ENCODE assay signal across 9 cellular contexts in the genomic region with DNA sequence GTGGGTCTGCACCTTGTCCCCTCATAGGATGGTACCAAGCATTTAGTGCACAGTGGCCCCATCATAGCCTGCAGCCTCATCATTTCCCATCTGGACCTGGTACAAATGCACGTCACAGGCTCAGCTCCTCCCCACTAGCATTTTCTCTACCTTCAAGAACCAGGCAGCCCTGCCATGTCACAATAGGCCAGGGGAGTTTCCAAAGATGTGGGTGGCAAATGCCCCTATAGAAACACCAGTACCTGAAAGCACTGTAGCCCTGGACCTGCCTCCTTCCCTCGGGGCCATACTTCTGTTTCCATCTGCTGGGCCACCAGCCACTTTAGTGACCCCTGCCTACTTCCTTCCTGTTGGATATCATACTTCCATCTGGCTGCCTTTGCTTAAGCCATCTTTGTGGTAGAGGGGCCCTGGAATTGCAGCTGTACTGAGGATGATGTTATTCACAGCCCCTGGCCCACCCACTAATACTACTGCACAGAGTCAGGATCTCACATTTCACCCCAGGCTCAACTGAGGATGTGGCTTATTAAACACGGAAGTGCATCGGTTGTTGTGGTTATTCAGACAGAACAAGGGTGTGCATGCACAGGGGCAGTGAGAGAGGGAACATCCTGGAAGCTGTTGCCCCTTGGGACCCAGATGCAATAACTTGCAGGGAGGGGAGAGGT. TPM values are rescaled to one million over a fixed set of nuclear protein-coding genes. Genes with fewer than 3 reads are reported as not detected.
A peak's percentile ranks its signal among the peaks of the same experiment; 100 is the strongest.
DNase-seq lines count a peak whose midpoint lies in the region; ATAC-seq, FAIRE-seq and TF ChIP-seq lines count a peak whose summit lies in the region.
"Had no signal": no experiment of that assay in that cellular context is flagged by ENCODE, and none has a peak within 500 bp of the region (broad histone marks: within the 10 kb centered on the region; RNA-seq: fewer than 3 reads in every experiment).

No MANE protein-coding gene starts in this region.

- TF ChIP-seq POLR2A in GM18505 (IDR thresholded peaks at IDR 0.05; ENCODE audit: borderline replicate concordance, extremely low read depth, insufficient read depth, insufficient read length) (no peak), erythroblast (IDR thresholded peaks at IDR 0.05; ENCODE audit: low read length) (no peak)

- peak; percentile 95 for FAIRE-seq in GM18507 (lab: Jason Lieb, UNC)
- FAIRE-seq: endometrium had no signal

- ATAC-seq in GM18867 (IDR thresholded peaks at IDR 0.05; ENCODE audit: unreplicated experiment) = no peak
- ATAC-seq in GM18505 (IDR thresholded peaks at IDR 0.05; ENCODE audit: unreplicated experiment) = no peak

- DNase-seq in GM18507 (ENCODE audit: extremely low spot score, insufficient read length, low read depth) = peak; percentile 37
- peak; percentile 71 for DNase-seq in T-helper 22 cell (ENCODE audit: low read depth)
- peak; percentile 68 for DNase-seq in stimulated activated CD4-positive, alpha-beta T cell treated with anti-CD3 and anti-CD28 coated beads, Interleukin-15, amount 100 ng/mL, for 24 hours
- no peak for DNase-seq in erythroblast (lab: John Stamatoyannopoulos, UW)
- no peak for DNase-seq in hepatic stellate cell (ENCODE audit: low spot score)

- peaks cover 26% of the 10 kb centered on the region for H3K4me1 Mint-ChIP-seq in brain

- H3K27me3 Mint-ChIP-seq in brain = peaks cover 2% of the 10 kb centered on the region

- peak overlapping the region in 2 of 5 experiments; percentile 31 to 81 for H3K4me3 Mint-ChIP-seq in brain

- peak overlapping the region; percentile 38 to 83 (median 68) for H3K27ac Mint-ChIP-seq in brain

- TF ChIP-seq CTCF in brain (conservative IDR thresholded peaks at IDR 0.05) = no peak

- H3K9me3 Mint-ChIP-seq in brain = peaks cover 0 to 6% (median 0%) of the 10 kb centered on the region in 5 experiments

- peaks cover 15% of the 10 kb centered on the region for H3K36me3 Mint-ChIP-seq in brain

RNA-seq across cellular contexts. Expression of a gene that starts 3.8 kb away (rescaled TPM):
- polyA plus RNA-seq in brain (ENCODE audit: insufficient read depth, low read depth, low replicate concordance) = 56.6 TPM

RNA-seq across cellular contexts. Expression of a gene that starts 4.3 kb away (rescaled TPM):
- 385 TPM for polyA plus RNA-seq in brain (ENCODE audit: insufficient read depth, low read depth, low replicate concordance)

RNA-seq across cellular contexts. Expression of a gene that starts 6.2 kb away (rescaled TPM):
- polyA plus RNA-seq in brain (ENCODE audit: insufficient read depth, low read depth, low replicate concordance) = 2.7 TPM

RNA-seq across cellular contexts. Expression of a gene that starts 13.1 kb away (rescaled TPM):
- 13.2 TPM for polyA plus RNA-seq in brain (ENCODE audit: insufficient read depth, low read depth, low replicate concordance)

RNA-seq across cellular contexts. Expression of a gene that starts 54.0 kb away (rescaled TPM):
- polyA plus RNA-seq in brain (ENCODE audit: insufficient read depth, low read depth, low replicate concordance) = 54.5 TPM

Comparison
In these comparisons a context has a peak if more than half of its experiments do, and no peak if none do; other contexts are left out.
1. DNase-seq: peak in GM18507 (single experiment), T-helper 22 cell (single experiment) and stimulated activated CD4-positive, alpha-beta T cell treated with anti-CD3 and anti-CD28 coated beads, Interleukin-15, amount 100 ng/mL, for 24 hours (single experiment); none in erythroblast (0 of 2) and hepatic stellate cell (single experiment).